In genomic region chr11:12393691-12394090, GRCh38 we compare ENCODE assay signal across 24 cellular contexts. TPM values are rescaled to one million over a fixed set of nuclear protein-coding genes. Genes with fewer than 3 reads are reported as not detected.
"Had no signal": no experiment of that assay in that cellular context is flagged by ENCODE, and none has a peak within 500 bp of the region (broad histone marks: within the 10 kb centered on the region; RNA-seq: fewer than 3 reads in every experiment).

No MANE protein-coding gene starts in this region.

- FAIRE-seq: urothelium cell line had no signal

- H3K27ac Mint-ChIP-seq: activated CD4-positive, alpha-beta T cell treated with anti-CD3 and anti-CD28 coated beads, Interleukin-2, amount 10 ng/mL, durations not matched to agents 7 days and 5 days; activated CD8-positive, alpha-beta T cell treated with anti-CD3 and anti-CD28 coated beads, Interleukin-2, amount 10 ng/mL, durations not matched to agents 7 days and 5 days; activated naive CD4-positive, alpha-beta T cell treated with anti-CD3 and anti-CD28 coated beads, Interleukin-2, amount 50 U/mL, for 24 hours; dendritic cell treated with granulocyte-macrophage colony-stimulating factor and Interleukin-4, amounts not matched to agents 40 ng/mL and 50 ng/mL, for 4 days; mesothelial cell of epicardium; T-cell; T-helper 2 cell treated with Interferon-gamma antibody and Interleukin-4, amounts not matched to agents 5 μg/mL and 100 μg/mL, for 36 hours had no signal

- DNase-seq: activated CD4-positive, alpha-beta T cell treated with anti-CD3 and anti-CD28 coated beads, Interleukin-2, amount 10 ng/mL, durations not matched to agents 7 days and 5 days; activated CD4-positive, CD25-positive, alpha-beta regulatory T cell treated with anti-CD3 and anti-CD28 coated beads, Interleukin-2, amount 50 U/mL, for 72 hours; activated CD8-positive, alpha-beta T cell treated with anti-CD3 and anti-CD28 coated beads, Interleukin-2, amount 10 ng/mL, durations not matched to agents 7 days and 5 days; activated gamma-delta T cell treated with Interleukin-2 at 50 U/mL for 16 hours; aorta; brain microvascular endothelial cell; caudate nucleus; effector CD4-positive, alpha-beta T cell; retina; stimulated activated CD4-positive, alpha-beta T cell treated with anti-CD3 and anti-CD28 coated beads, Interleukin-4, amount 100 ng/mL, for 24 hours; stimulated activated naive CD4-positive, alpha-beta T cell treated with Interleukin-2 at 50 U/mL for 16 hours; substantia nigra; T-cell; thyroid gland; WERI-Rb-1 had no signal

- H3K27me3 ChIP-seq: brain microvascular endothelial cell, thyroid gland had no signal

- H3K4me3 Mint-ChIP-seq: activated CD4-positive, alpha-beta T cell treated with anti-CD3 and anti-CD28 coated beads, Interleukin-2, amount 10 ng/mL, durations not matched to agents 7 days and 5 days; activated CD8-positive, alpha-beta T cell treated with anti-CD3 and anti-CD28 coated beads, Interleukin-2, amount 10 ng/mL, durations not matched to agents 7 days and 5 days; activated naive CD4-positive, alpha-beta T cell treated with anti-CD3 and anti-CD28 coated beads, Interleukin-2, amount 50 U/mL, for 24 hours; dendritic cell treated with granulocyte-macrophage colony-stimulating factor and Interleukin-4, amounts not matched to agents 40 ng/mL and 50 ng/mL, for 4 days; mesothelial cell of epicardium; T-cell; T-helper 2 cell treated with Interferon-gamma antibody and Interleukin-4, amounts not matched to agents 5 μg/mL and 100 μg/mL, for 36 hours had no signal

- H3K9me3 Mint-ChIP-seq: activated CD4-positive, alpha-beta T cell treated with anti-CD3 and anti-CD28 coated beads, Interleukin-2, amount 10 ng/mL, durations not matched to agents 7 days and 5 days; activated naive CD4-positive, alpha-beta T cell treated with anti-CD3 and anti-CD28 coated beads, Interleukin-2, amount 50 U/mL, for 24 hours; T-helper 2 cell treated with Interferon-gamma antibody and Interleukin-4, amounts not matched to agents 5 μg/mL and 100 μg/mL, for 36 hours had no signal

- H3K4me3 ChIP-seq: lung, thyroid gland had no signal

- ATAC-seq: activated CD8-positive, alpha-beta T cell treated with anti-CD3 and anti-CD28 coated beads, Interleukin-2, amount 10 ng/mL, durations not matched to agents 7 days and 5 days; esophagus mucosa; left lobe of liver; SK-N-SH treated with all-trans-retinoic acid at 6 μM for 48 hours; T-cell had no signal

- H3K9me3 ChIP-seq: thyroid gland had no signal

- H3K27me3 Mint-ChIP-seq: activated CD4-positive, alpha-beta T cell treated with anti-CD3 and anti-CD28 coated beads, Interleukin-2, amount 10 ng/mL, durations not matched to agents 7 days and 5 days; activated naive CD4-positive, alpha-beta T cell treated with anti-CD3 and anti-CD28 coated beads, Interleukin-2, amount 50 U/mL, for 24 hours; T-cell had no signal

- H3K27ac ChIP-seq: brain microvascular endothelial cell, thyroid gland, WERI-Rb-1 had no signal

- H3K36me3 ChIP-seq: brain microvascular endothelial cell, thyroid gland, WERI-Rb-1 had no signal

RNA-seq across cellular contexts. Expression of gene PARVA, which starts 16.3 kb away (rescaled TPM):
- total RNA-seq: activated CD8-positive, alpha-beta T cell treated with anti-CD3 and anti-CD28 coated beads, Interleukin-2, amount 10 ng/mL, durations not matched to agents 7 days and 5 days had no signal
